Comparison of ENCODE assay signal across 30 cellular contexts in the genomic region with DNA sequence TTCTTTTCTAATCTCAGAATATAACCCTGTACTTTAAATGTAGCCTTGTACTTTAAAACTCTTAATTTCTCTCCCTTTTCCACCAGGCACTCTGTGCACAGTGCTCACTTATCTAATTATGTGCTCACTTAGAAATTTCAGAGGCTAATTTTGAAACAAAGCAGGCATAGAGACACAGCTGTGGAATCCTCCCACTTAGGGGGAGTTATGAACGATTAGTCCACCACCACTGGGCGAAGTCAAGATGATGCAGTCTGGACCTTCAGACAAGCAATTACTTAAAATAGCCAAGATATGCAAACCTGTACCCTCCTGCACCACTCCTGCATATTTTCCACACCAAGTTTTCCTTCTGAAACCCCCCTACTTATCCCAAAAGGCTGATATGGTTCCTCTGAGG.
"Had no signal": no experiment of that assay in that cellular context is flagged by ENCODE, and none has a peak within 500 bp of the region (broad histone marks: within the 10 kb centered on the region; RNA-seq: fewer than 3 reads in every experiment).

No MANE protein-coding gene starts in this region.

- DNase-seq: naive thymus-derived CD8-positive, alpha-beta T cell; nephron progenitor cell; nucleus accumbens; pancreas; psoas muscle; right cardiac atrium; right lobe of liver; sigmoid colon; spleen; stimulated activated CD4-positive, alpha-beta T cell treated with anti-CD3 and anti-CD28 coated beads, Interleukin-12 subunit alpha, Interleukin-12 subunit beta, amount 100 ng/mL, for 4 hours; stimulated activated CD4-positive, alpha-beta T cell treated with anti-CD3 and anti-CD28 coated beads, Interleukin-1b, Interleukin-23, amount 100 ng/mL, for 48 hours; stimulated activated CD4-positive, alpha-beta T cell treated with anti-CD3 and anti-CD28 coated beads, Interleukin-4, amount 100 ng/mL, for 1 hour; stimulated activated CD4-positive, alpha-beta T cell treated with anti-CD3 and anti-CD28 coated beads, Interleukin-4, amount 100 ng/mL, for 4 hours; stimulated activated CD8-positive, alpha-beta memory T cell treated with anti-CD3 and anti-CD28 coated beads, Interleukin-4, amount 100 ng/mL, for 48 hours; stimulated activated naive CD4-positive, alpha-beta T cell; stimulated activated naive CD8-positive, alpha-beta T cell treated with anti-CD3 and anti-CD28 coated beads, Interleukin-15, amount 100 ng/mL, for 72 hours; stimulated activated naive CD8-positive, alpha-beta T cell treated with anti-CD3 and anti-CD28 coated beads, Interleukin-15, Interleukin-2, amounts not matched to agents 100 U/mL and 50 U/mL, for 24 hours; substantia nigra; thyroid gland; trophoblast cell; upper lobe of left lung had no signal

- H3K4me2 ChIP-seq: smooth muscle cell had no signal

- H3K4me1 ChIP-seq: pancreas, psoas muscle, right lobe of liver, sigmoid colon, spleen, suprapubic skin, thyroid gland, tibial nerve, upper lobe of left lung, vagina had no signal

- H3K27ac ChIP-seq: neutrophil, pancreas, psoas muscle, right lobe of liver, sigmoid colon, skin epidermis, spleen, suprapubic skin, thoracic aorta, thyroid gland, tibial nerve, upper lobe of left lung, vagina had no signal

- H3K9me3 ChIP-seq: neutrophil, right lobe of liver, sigmoid colon, thoracic aorta, thyroid gland, vagina had no signal

- H3K27me3 ChIP-seq: neutrophil, pancreas, right lobe of liver, sigmoid colon, spleen, suprapubic skin, thyroid gland, tibial nerve, upper lobe of left lung, vagina had no signal

- ATAC-seq: naive thymus-derived CD8-positive, alpha-beta T cell; natural killer cell treated with Interleukin-12 subunit alpha and Interleukin-12 subunit beta and Interleukin-15 and Interleukin-18, amount 100 ng/mL, for 72 hours; pancreas; psoas muscle; right cardiac atrium; right lobe of liver; stimulated activated memory B cell treated with anti-CD40 and anti-IgM and Interleukin-4, amounts not matched to agents 10 μg/mL and 1 μg/mL and 100 μg/mL, for 72 hours; stimulated activated naive CD8-positive, alpha-beta T cell treated with anti-CD3 and anti-CD28 coated beads, Interleukin-15, amount 100 ng/mL, for 72 hours; stimulated activated naive CD8-positive, alpha-beta T cell treated with anti-CD3 and anti-CD28 coated beads, Interleukin-15, Interleukin-2, amounts not matched to agents 100 U/mL and 50 U/mL, for 24 hours had no signal

- H3K4me3 ChIP-seq: pancreas, psoas muscle, right lobe of liver, sigmoid colon, skin epidermis, smooth muscle cell, spleen, suprapubic skin, thoracic aorta, thyroid gland, tibial nerve, upper lobe of left lung, vagina had no signal

- H3K36me3 ChIP-seq: neutrophil, pancreas, right lobe of liver, sigmoid colon, spleen, suprapubic skin, thoracic aorta, thyroid gland, tibial nerve, upper lobe of left lung, vagina had no signal
